2 cellular contexts compared by ENCODE assay signal in the genomic region with DNA sequence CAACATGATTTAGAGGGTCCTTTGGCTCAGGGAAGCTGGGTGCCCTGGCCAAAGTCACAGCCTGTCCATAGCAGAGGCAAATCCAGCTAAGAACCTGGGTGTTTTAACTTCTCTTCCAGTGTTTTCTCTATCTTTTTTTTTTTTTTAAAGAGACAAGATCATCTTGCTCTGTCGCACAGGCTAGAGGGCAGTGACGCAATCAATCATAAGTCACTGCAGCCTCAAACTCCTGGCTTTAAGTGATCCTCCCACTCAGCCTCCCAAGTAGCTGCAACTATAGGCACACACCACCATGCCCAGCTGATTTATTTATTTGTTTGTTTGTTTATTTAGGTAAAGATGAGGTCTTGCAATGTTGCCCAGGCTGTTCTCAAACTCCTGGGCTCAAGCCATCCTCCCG.
TF ChIP-seq lines count a peak whose summit lies in the region.

No MANE protein-coding gene starts in this region.

TF ChIP-seq in HepG2, 621 proteins besides CTCF, POLR2A, EP300 and RAD21:
- peak; percentile 37; the same call in 1 of the 2 replicates for TF ChIP-seq ATF7 (IDR thresholded peaks at IDR 0.05)
- TF ChIP-seq ATF7 (CRISPR knock-in tag; IDR thresholded peaks at IDR 0.05) = no peak
- TF ChIP-seq CEBPB (IDR thresholded peaks at IDR 0.05; ENCODE audit: borderline replicate concordance, low read depth, low read length) = peak; percentile 70; the same call in 1 of the 2 replicates
- TF ChIP-seq, protein P1, sequence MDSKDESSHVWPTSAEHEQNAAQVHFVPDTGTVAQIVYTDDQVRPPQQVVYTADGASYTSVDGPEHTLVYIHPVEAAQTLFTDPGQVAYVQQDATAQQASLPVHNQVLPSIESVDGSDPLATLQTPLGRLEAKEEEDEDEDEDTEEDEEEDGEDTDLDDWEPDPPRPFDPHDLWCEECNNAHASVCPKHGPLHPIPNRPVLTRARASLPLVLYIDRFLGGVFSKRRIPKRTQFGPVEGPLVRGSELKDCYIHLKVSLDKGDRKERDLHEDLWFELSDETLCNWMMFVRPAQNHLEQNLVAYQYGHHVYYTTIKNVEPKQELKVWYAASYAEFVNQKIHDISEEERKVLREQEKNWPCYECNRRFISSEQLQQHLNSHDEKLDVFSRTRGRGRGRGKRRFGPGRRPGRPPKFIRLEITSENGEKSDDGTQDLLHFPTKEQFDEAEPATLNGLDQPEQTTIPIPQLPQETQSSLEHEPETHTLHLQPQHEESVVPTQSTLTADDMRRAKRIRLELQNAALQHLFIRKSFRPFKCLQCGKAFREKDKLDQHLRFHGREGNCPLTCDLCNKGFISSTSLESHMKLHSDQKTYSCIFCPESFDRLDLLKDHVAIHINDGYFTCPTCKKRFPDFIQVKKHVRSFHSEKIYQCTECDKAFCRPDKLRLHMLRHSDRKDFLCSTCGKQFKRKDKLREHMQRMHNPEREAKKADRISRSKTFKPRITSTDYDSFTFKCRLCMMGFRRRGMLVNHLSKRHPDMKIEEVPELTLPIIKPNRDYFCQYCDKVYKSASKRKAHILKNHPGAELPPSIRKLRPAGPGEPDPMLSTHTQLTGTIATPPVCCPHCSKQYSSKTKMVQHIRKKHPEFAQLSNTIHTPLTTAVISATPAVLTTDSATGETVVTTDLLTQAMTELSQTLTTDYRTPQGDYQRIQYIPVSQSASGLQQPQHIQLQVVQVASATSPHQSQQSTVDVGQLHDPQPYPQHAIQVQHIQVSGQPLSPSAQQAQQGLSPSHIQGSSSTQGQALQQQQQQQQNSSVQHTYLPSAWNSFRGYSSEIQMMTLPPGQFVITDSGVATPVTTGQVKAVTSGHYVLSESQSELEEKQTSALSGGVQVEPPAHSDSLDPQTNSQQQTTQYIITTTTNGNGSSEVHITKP (CRISPR knock-in tag; IDR thresholded peaks at IDR 0.05; ENCODE audit: low read depth) = no peak
- no peak for TF ChIP-seq SP5 (CRISPR knock-in tag; IDR thresholded peaks at IDR 0.05; ENCODE audit: borderline replicate concordance, low read depth)
- no peak for TF ChIP-seq KDM1A (CRISPR knock-in tag; IDR thresholded peaks at IDR 0.05)
- no peak for TF ChIP-seq ZNF780A (CRISPR knock-in tag; IDR thresholded peaks at IDR 0.05)
- TF ChIP-seq, protein P2, sequence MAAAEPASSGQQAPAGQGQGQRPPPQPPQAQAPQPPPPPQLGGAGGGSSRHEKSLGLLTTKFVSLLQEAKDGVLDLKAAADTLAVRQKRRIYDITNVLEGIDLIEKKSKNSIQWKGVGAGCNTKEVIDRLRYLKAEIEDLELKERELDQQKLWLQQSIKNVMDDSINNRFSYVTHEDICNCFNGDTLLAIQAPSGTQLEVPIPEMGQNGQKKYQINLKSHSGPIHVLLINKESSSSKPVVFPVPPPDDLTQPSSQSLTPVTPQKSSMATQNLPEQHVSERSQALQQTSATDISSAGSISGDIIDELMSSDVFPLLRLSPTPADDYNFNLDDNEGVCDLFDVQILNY (CRISPR knock-in tag; conservative IDR thresholded peaks at IDR 0.05) = no peak

TF ChIP-seq in H1, 55 proteins besides CTCF, POLR2A, EP300 and RAD21:
- no peak for TF ChIP-seq EGR1 (IDR thresholded peaks at IDR 0.05; ENCODE audit: borderline replicate concordance, low read depth, low read length)
- TF ChIP-seq, protein P3, sequence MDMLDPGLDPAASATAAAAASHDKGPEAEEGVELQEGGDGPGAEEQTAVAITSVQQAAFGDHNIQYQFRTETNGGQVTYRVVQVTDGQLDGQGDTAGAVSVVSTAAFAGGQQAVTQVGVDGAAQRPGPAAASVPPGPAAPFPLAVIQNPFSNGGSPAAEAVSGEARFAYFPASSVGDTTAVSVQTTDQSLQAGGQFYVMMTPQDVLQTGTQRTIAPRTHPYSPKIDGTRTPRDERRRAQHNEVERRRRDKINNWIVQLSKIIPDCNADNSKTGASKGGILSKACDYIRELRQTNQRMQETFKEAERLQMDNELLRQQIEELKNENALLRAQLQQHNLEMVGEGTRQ (IDR thresholded peaks at IDR 0.05; ENCODE audit: low read length) = no peak
- TF ChIP-seq CEBPB (IDR thresholded peaks at IDR 0.05; ENCODE audit: low read depth, low read length) = peak; percentile 66; the same call in 1 of the 2 replicates
- no peak for TF ChIP-seq MAFK (IDR thresholded peaks at IDR 0.05; ENCODE audit: low read depth, low read length)
- TF ChIP-seq, protein P4, sequence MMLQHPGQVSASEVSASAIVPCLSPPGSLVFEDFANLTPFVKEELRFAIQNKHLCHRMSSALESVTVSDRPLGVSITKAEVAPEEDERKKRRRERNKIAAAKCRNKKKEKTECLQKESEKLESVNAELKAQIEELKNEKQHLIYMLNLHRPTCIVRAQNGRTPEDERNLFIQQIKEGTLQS (IDR thresholded peaks at IDR 0.05; ENCODE audit: insufficient read depth, low read depth, low read length) = no peak
- no peak for TF ChIP-seq SAP30 (IDR thresholded peaks at IDR 0.05; ENCODE audit: insufficient read depth, insufficient replicate concordance, low read length)
